1 cellular context compared by ENCODE assay signal in genomic region chr19:34856052-34856451, GRCh38.
TF ChIP-seq lines count a peak whose summit lies in the region.

No MANE protein-coding gene starts in this region.

TF ChIP-seq in K562, 482 proteins besides CTCF, POLR2A, EP300 and RAD21 (continued from another document):
- TF ChIP-seq TAL1 (IDR thresholded peaks at IDR 0.05) (peak; percentile 28; the same call in 1 of the 2 replicates), MBD1 (CRISPR knock-in tag; IDR thresholded peaks at IDR 0.05) (no peak), SMC3 (conservative IDR thresholded peaks at IDR 0.05; ENCODE audit: insufficient read depth, low read depth, low read length) (no peak), ARID1B (IDR thresholded peaks at IDR 0.05) (no peak), CBFA2T3 (IDR thresholded peaks at IDR 0.05) (peak; percentile 71), SMARCA5 (IDR thresholded peaks at IDR 0.05) (no peak), U2AF2 (optimal IDR thresholded peaks at IDR 0.05; ENCODE audit: low read depth, low read length) (no peak), SMAD1 (IDR thresholded peaks at IDR 0.05; ENCODE audit: low read depth, low read length, partially characterized antibody) (no peak), TEAD4 (IDR thresholded peaks at IDR 0.05; ENCODE audit: low read length) (peak; percentile 51), TEAD4 (CRISPR knock-in tag; IDR thresholded peaks at IDR 0.05; ENCODE audit: borderline replicate concordance) (no peak), SAFB (IDR thresholded peaks at IDR 0.05; ENCODE audit: borderline replicate concordance, low read depth, low read length) (no peak), CBFA2T2 (conservative IDR thresholded peaks at IDR 0.05) (peak; percentile 44)
